In the genomic region with DNA sequence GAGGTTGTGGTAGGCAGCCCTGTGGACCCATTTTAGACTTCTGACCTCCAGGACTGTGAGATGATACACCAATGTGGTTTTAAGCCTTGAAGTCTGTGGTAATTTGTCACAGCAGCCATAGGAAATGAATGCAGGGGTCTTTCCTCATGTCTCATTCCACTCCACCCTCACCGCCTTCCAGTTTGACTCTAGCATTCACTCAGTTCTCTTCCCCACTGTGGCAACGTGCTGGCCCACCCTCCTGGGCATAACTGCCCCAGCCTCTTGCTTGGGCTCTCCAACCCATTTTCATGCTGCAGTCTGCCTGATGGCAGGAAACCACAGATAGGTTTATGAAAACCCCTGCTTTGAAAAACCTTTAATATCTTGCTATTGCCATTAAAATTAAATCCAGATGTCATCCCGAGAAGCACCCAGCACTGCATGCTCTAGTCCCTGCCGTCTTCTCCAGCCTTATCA, we compare ENCODE assay signal across 17 cellular contexts. TPM values are rescaled to one million over a fixed set of nuclear protein-coding genes. Genes with fewer than 3 reads are reported as not detected.
DNase-seq lines count a peak whose midpoint lies in the region; ATAC-seq lines count a peak whose summit lies in the region.
"Had no signal": no experiment of that assay in that cellular context is flagged by ENCODE, and none has a peak within 500 bp of the region (broad histone marks: within the 10 kb centered on the region; RNA-seq: fewer than 3 reads in every experiment).

No MANE protein-coding gene starts in this region.

- DNase-seq in activated naive CD8-positive, alpha-beta T cell treated with anti-CD3 and anti-CD28 coated beads, Interleukin-2, amount 50 U/mL, for 24 hours: no peak
- DNase-seq in activated naive CD8-positive, alpha-beta T cell treated with anti-CD3 and anti-CD28 coated beads for 36 hours: no peak
- DNase-seq in activated T-cell treated with anti-CD3 and anti-CD28 coated beads, Interleukin-2, amount 50 U/mL, for 72 hours: peak; percentile 65 to 68
- DNase-seq in hepatic stellate cell (ENCODE audit: low spot score): no peak
- no peak for DNase-seq in dedifferentiated amniotic fluid mesenchymal stem cell (ENCODE audit: extremely low spot score)
- DNase-seq in NOMO-1 treated with dmso at 0.1 percent for 144 hours (lab: John Stamatoyannopoulos, UW; ENCODE audit: unreplicated experiment): no peak
- DNase-seq: activated effector memory CD4-positive, alpha-beta T cell treated with anti-CD3 and anti-CD28 coated beads, Interleukin-2, amount 50 U/mL, for 16 hours; body of pancreas; dermis blood vessel endothelial cell; DMS 273 treated with DMSO at 0.1 percent for 48 hours; esophagus squamous epithelium; left ventricle myocardium superior; PC-9; SW 1271 had no signal

- no peak overlapping the region for H3K4me3 Mint-ChIP-seq in activated naive CD8-positive, alpha-beta T cell treated with anti-CD3 and anti-CD28 coated beads, Interleukin-2, amount 50 U/mL, for 24 hours
- H3K4me3 Mint-ChIP-seq in activated naive CD8-positive, alpha-beta T cell treated with anti-CD3 and anti-CD28 coated beads for 36 hours: no peak overlapping the region
- H3K4me3 Mint-ChIP-seq in activated T-cell treated with anti-CD3 and anti-CD28 coated beads, Interleukin-2, amount 50 U/mL, for 72 hours: peak overlapping the region in 1 of 2 donors; percentile 20
- H3K4me3 Mint-ChIP-seq: WTC11 had no signal

- H3K36me3 Mint-ChIP-seq in activated naive CD8-positive, alpha-beta T cell treated with anti-CD3 and anti-CD28 coated beads, Interleukin-2, amount 50 U/mL, for 24 hours (ENCODE audit: low read depth): no peaks in the 10 kb centered on the region
- H3K36me3 Mint-ChIP-seq in activated naive CD8-positive, alpha-beta T cell treated with anti-CD3 and anti-CD28 coated beads for 36 hours: no peaks in the 10 kb centered on the region
- H3K36me3 Mint-ChIP-seq in activated T-cell treated with anti-CD3 and anti-CD28 coated beads, Interleukin-2, amount 50 U/mL, for 72 hours (ENCODE audit: insufficient read depth in 2 of 2): peaks cover 0 to 2% of the 10 kb centered on the region in 2 donors

- peaks cover 6% of the 10 kb centered on the region for H3K4me1 Mint-ChIP-seq in activated naive CD8-positive, alpha-beta T cell treated with anti-CD3 and anti-CD28 coated beads, Interleukin-2, amount 50 U/mL, for 24 hours
- H3K4me1 Mint-ChIP-seq in activated naive CD8-positive, alpha-beta T cell treated with anti-CD3 and anti-CD28 coated beads for 36 hours: no peaks in the 10 kb centered on the region
- H3K4me1 Mint-ChIP-seq in activated T-cell treated with anti-CD3 and anti-CD28 coated beads, Interleukin-2, amount 50 U/mL, for 72 hours (ENCODE audit: low read depth): peaks cover 14% of the 10 kb centered on the region
- H3K4me1 Mint-ChIP-seq: WTC11 had no signal

- H3K27ac Mint-ChIP-seq in activated naive CD8-positive, alpha-beta T cell treated with anti-CD3 and anti-CD28 coated beads, Interleukin-2, amount 50 U/mL, for 24 hours: no peak overlapping the region
- no peak overlapping the region for H3K27ac Mint-ChIP-seq in activated naive CD8-positive, alpha-beta T cell treated with anti-CD3 and anti-CD28 coated beads for 36 hours
- H3K27ac Mint-ChIP-seq in activated T-cell treated with anti-CD3 and anti-CD28 coated beads, Interleukin-2, amount 50 U/mL, for 72 hours: no peak overlapping the region
- H3K27ac Mint-ChIP-seq: WTC11 had no signal

- H3K9me3 Mint-ChIP-seq in activated naive CD8-positive, alpha-beta T cell treated with anti-CD3 and anti-CD28 coated beads, Interleukin-2, amount 50 U/mL, for 24 hours: no peaks in the 10 kb centered on the region
- no peaks in the 10 kb centered on the region for H3K9me3 Mint-ChIP-seq in activated naive CD8-positive, alpha-beta T cell treated with anti-CD3 and anti-CD28 coated beads for 36 hours
- H3K9me3 Mint-ChIP-seq in activated T-cell treated with anti-CD3 and anti-CD28 coated beads, Interleukin-2, amount 50 U/mL, for 72 hours: no peaks in the 10 kb centered on the region

- peak; percentile 88 for ATAC-seq in activated naive CD8-positive, alpha-beta T cell treated with anti-CD3 and anti-CD28 coated beads, Interleukin-2, amount 50 U/mL, for 24 hours
- peak; percentile 54 for ATAC-seq in HG02623 (IDR thresholded peaks at IDR 0.05; ENCODE audit: unreplicated experiment)
- ATAC-seq in activated T-cell treated with anti-CD3 and anti-CD28 coated beads, Interleukin-2, amount 50 U/mL, for 72 hours (replicated peaks in 1 of 2): peak; percentile 96 to 97
- no peak for ATAC-seq in GM21717 (IDR thresholded peaks at IDR 0.05; ENCODE audit: unreplicated experiment)
- ATAC-seq: body of pancreas, left ventricle myocardium superior, WTC11 had no signal

- no peaks in the 10 kb centered on the region for H3K27me3 Mint-ChIP-seq in activated naive CD8-positive, alpha-beta T cell treated with anti-CD3 and anti-CD28 coated beads, Interleukin-2, amount 50 U/mL, for 24 hours
- H3K27me3 Mint-ChIP-seq in activated naive CD8-positive, alpha-beta T cell treated with anti-CD3 and anti-CD28 coated beads for 36 hours: no peaks in the 10 kb centered on the region
- H3K27me3 Mint-ChIP-seq in activated T-cell treated with anti-CD3 and anti-CD28 coated beads, Interleukin-2, amount 50 U/mL, for 72 hours (ENCODE audit: low read depth): no peaks in the 10 kb centered on the region

RNA-seq across cellular contexts. Expression of a gene that starts 7.3 kb away (rescaled TPM):
- 10 to 100 TPM; 52.0 to 59.5 TPM for total RNA-seq in activated naive CD8-positive, alpha-beta T cell treated with anti-CD3 and anti-CD28 coated beads for 36 hours
- total RNA-seq in activated T-cell treated with anti-CD3 and anti-CD28 coated beads, Interleukin-2, amount 50 U/mL, for 72 hours: 10 to 100 TPM; 33.6 to 41.5 TPM

RNA-seq across cellular contexts. Expression of a gene that starts 9.2 kb away (rescaled TPM):
- not detected for total RNA-seq in activated naive CD8-positive, alpha-beta T cell treated with anti-CD3 and anti-CD28 coated beads for 36 hours
- total RNA-seq in activated T-cell treated with anti-CD3 and anti-CD28 coated beads, Interleukin-2, amount 50 U/mL, for 72 hours: 1 to 10 TPM in 1 of 2 donors, under 1 TPM in 1; 0.77 to 1.5 TPM
- total RNA-seq: body of pancreas, dermis blood vessel endothelial cell, PC-9, WTC11 had no signal

Comparison
In these comparisons a context has a peak if more than half of its experiments do, and no peak if none do; other contexts are left out.
1. DNase-seq: peak in activated T-cell treated with anti-CD3 and anti-CD28 coated beads, Interleukin-2, amount 50 U/mL, for 72 hours (2 of 2); none in activated naive CD8-positive, alpha-beta T cell treated with anti-CD3 and anti-CD28 coated beads, Interleukin-2, amount 50 U/mL, for 24 hours (single experiment), activated naive CD8-positive, alpha-beta T cell treated with anti-CD3 and anti-CD28 coated beads for 36 hours (single experiment), hepatic stellate cell (single experiment), dedifferentiated amniotic fluid mesenchymal stem cell (single experiment) and NOMO-1 treated with dmso at 0.1 percent for 144 hours (single experiment).